1 cellular context compared by ENCODE assay signal in the genomic region with DNA sequence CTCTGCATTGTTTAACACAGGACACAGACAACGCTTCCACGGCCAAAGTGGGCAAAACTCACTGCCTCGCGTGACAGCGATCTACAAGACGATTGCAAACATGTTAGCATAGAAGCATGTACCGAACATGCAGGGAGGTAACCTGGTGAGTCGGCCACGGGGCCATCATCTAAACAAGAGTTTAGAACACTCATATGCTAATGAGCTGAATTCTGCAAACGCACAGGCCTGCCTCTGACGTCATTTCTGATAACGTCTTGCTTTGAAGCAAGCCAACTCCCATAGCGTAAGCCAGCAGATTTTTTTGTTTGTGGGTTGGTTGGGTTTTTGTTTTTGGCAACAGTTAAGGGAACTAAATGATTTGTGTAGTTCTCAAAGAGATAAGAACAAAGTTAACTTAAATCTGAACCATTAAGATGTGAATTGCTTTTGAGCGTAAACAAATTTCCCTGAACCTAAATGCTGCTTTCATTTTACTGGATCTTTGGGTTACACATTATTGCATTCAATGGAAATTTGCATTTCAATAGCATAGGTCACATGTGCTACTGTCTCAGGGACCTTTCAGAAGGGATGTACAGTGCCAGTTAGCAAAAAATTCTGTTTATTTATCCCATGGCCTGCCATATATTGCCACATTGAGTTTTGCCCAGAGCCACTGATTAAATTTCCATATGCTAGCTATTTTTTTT.
TF ChIP-seq lines count a peak whose summit lies in the region.

No MANE protein-coding gene starts in this region.

TF ChIP-seq in HepG2, 621 proteins besides CTCF, POLR2A, EP300 and RAD21:
- TF ChIP-seq ZNF34 (CRISPR knock-in tag; IDR thresholded peaks at IDR 0.05; ENCODE audit: borderline replicate concordance) (no peak), E2F5 (CRISPR knock-in tag; conservative IDR thresholded peaks at IDR 0.05) (no peak), ZNF329 (CRISPR knock-in tag; IDR thresholded peaks at IDR 0.05; ENCODE audit: low read depth) (no peak), MEIS2 (CRISPR knock-in tag; IDR thresholded peaks at IDR 0.05) (no peak), MLX (CRISPR knock-in tag; IDR thresholded peaks at IDR 0.05) (no peak), ATF7 (IDR thresholded peaks at IDR 0.05) (peak; percentile 77), ATF7 (CRISPR knock-in tag; IDR thresholded peaks at IDR 0.05) (no peak), SMAD3 (CRISPR knock-in tag; IDR thresholded peaks at IDR 0.05) (no peak), XRCC5 (optimal IDR thresholded peaks at IDR 0.05; ENCODE audit: low read length) (no peak), CREB1 (IDR thresholded peaks at IDR 0.05) (peak; percentile 87), CREB1 (CRISPR knock-in tag; IDR thresholded peaks at IDR 0.05) (no peak)
- TF ChIP-seq, protein P1, sequence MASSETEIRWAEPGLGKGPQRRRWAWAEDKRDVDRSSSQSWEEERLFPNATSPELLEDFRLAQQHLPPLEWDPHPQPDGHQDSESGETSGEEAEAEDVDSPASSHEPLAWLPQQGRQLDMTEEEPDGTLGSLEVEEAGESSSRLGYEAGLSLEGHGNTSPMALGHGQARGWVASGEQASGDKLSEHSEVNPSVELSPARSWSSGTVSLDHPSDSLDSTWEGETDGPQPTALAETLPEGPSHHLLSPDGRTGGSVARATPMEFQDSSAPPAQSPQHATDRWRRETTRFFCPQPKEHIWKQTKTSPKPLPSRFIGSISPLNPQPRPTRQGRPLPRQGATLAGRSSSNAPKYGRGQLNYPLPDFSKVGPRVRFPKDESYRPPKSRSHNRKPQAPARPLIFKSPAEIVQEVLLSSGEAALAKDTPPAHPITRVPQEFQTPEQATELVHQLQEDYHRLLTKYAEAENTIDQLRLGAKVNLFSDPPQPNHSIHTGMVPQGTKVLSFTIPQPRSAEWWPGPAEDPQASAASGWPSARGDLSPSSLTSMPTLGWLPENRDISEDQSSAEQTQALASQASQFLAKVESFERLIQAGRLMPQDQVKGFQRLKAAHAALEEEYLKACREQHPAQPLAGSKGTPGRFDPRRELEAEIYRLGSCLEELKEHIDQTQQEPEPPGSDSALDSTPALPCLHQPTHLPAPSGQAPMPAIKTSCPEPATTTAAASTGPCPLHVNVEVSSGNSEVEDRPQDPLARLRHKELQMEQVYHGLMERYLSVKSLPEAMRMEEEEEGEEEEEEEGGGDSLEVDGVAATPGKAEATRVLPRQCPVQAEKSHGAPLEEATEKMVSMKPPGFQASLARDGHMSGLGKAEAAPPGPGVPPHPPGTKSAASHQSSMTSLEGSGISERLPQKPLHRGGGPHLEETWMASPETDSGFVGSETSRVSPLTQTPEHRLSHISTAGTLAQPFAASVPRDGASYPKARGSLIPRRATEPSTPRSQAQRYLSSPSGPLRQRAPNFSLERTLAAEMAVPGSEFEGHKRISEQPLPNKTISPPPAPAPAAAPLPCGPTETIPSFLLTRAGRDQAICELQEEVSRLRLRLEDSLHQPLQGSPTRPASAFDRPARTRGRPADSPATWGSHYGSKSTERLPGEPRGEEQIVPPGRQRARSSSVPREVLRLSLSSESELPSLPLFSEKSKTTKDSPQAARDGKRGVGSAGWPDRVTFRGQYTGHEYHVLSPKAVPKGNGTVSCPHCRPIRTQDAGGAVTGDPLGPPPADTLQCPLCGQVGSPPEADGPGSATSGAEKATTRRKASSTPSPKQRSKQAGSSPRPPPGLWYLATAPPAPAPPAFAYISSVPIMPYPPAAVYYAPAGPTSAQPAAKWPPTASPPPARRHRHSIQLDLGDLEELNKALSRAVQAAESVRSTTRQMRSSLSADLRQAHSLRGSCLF (CRISPR knock-in tag; IDR thresholded peaks at IDR 0.05; ENCODE audit: borderline replicate concordance) = no peak
